28 cellular contexts compared by ENCODE assay signal in the genomic region with DNA sequence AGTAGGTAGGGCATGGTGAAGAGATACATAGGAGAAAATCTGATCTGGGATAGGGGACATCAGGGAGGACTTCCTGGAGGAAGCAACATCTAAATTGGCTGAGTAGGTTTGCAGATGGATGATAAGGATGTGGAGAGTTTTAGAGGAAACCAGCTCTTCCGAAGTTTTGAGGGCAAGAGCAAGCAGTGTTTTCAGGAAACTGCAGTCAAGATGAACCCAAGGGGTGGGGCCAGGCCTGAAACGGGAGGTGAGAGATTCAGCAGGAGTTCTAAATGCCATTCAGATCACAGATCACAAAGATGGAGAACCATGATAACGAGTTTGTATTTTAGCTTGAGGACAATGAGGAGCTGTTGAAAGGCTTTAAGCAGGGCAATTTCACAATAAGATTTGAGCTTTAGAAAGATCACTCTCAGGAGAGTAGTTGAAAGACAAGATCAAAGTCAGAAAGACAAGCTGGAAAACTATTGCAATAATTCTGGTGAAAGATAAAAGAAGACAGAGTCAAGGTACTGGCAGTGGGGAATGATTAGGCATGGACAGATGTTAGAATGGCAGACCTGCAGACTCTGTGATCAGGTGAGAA.
DNase-seq lines count a peak whose midpoint lies in the region; ATAC-seq lines count a peak whose summit lies in the region.
"Had no signal": no experiment of that assay in that cellular context is flagged by ENCODE, and none has a peak within 500 bp of the region (broad histone marks: within the 10 kb centered on the region; RNA-seq: fewer than 3 reads in every experiment).

No MANE protein-coding gene starts in this region.

- no peaks in the 10 kb centered on the region for H3K9me3 ChIP-seq in CD4-positive, CD25-positive, alpha-beta regulatory T cell (ENCODE audit: control insufficient read depth in 2 of 2, low read length in 2 of 2)
- H3K9me3 ChIP-seq in T-helper 17 cell (ENCODE audit: control insufficient read depth, low read length, poor library complexity, severe bottlenecking): no peaks in the 10 kb centered on the region
- H3K9me3 ChIP-seq: gastroesophageal sphincter, left lung, prostate gland, uterus had no signal

- peaks cover 6% of the 10 kb centered on the region for H3K27me3 Mint-ChIP-seq in activated CD4-positive, alpha-beta T cell treated with anti-CD3 and anti-CD28 coated beads for 36 hours
- no peaks in the 10 kb centered on the region for H3K27me3 Mint-ChIP-seq in CD4-positive, CD25-positive, alpha-beta regulatory T cell
- peaks cover 36% of the 10 kb centered on the region for H3K27me3 Mint-ChIP-seq in T-helper 17 cell

- no peaks in the 10 kb centered on the region for H3K9me3 Mint-ChIP-seq in activated CD4-positive, alpha-beta T cell treated with anti-CD3 and anti-CD28 coated beads for 36 hours (ENCODE audit: low read depth)
- H3K9me3 Mint-ChIP-seq in CD4-positive, CD25-positive, alpha-beta regulatory T cell: peaks cover 0 to 2% (median 0%) of the 10 kb centered on the region in 7 donors
- H3K9me3 Mint-ChIP-seq: central memory CD8-positive, alpha-beta T cell; GM23338 had no signal

- CTCF ChIA-PET in activated CD4-positive, alpha-beta T cell treated with anti-CD3 and anti-CD28 coated beads for 36 hours (lab: Charles Lee): interaction anchor here (0.8 to 1.9 kb wide), 5 partner anchors 11 to 576 kb away, joined by 3 to 15 read pairs (median 4); no protein-coding TSS in a partner anchor

- ATAC-seq in activated CD4-positive, alpha-beta T cell treated with anti-CD3 and anti-CD28 coated beads for 36 hours: peak; percentile 49
- peak in 1 of 2 donors; percentile 25 for ATAC-seq in CD4-positive, CD25-positive, alpha-beta regulatory T cell (ENCODE audit: low read depth in 2 of 2)
- ATAC-seq in T-helper 17 cell: no peak
- ATAC-seq: gastroesophageal sphincter, GM23338, left lung, Panc1 had no signal

- no peak overlapping the region for H3K27ac ChIP-seq in CD4-positive, CD25-positive, alpha-beta regulatory T cell (ENCODE audit: insufficient read depth, low read length, poor library complexity, severe bottlenecking)
- H3K27ac ChIP-seq: gastroesophageal sphincter, left lung, prostate gland, uterus had no signal

- no peak overlapping the region for H3K4me3 ChIP-seq in CD4-positive, CD25-positive, alpha-beta regulatory T cell (ENCODE audit: low read depth, low read length)
- H3K4me3 ChIP-seq: gastroesophageal sphincter, GM23338, left lung, prostate gland, uterus had no signal

- H3K4me1 Mint-ChIP-seq in activated CD4-positive, alpha-beta T cell treated with anti-CD3 and anti-CD28 coated beads for 36 hours: peaks cover 14% of the 10 kb centered on the region
- H3K4me1 Mint-ChIP-seq in CD4-positive, CD25-positive, alpha-beta regulatory T cell: peaks cover 0 to 18% (median 9%) of the 10 kb centered on the region in 4 donors
- peaks cover 22% of the 10 kb centered on the region for H3K4me1 Mint-ChIP-seq in T-helper 17 cell
- H3K4me1 Mint-ChIP-seq: central memory CD8-positive, alpha-beta T cell had no signal

- H3K27me3 ChIP-seq in CD4-positive, CD25-positive, alpha-beta regulatory T cell (ENCODE audit: control insufficient read depth, insufficient read depth, low read length): no peaks in the 10 kb centered on the region
- H3K27me3 ChIP-seq: gastroesophageal sphincter, left lung, uterus had no signal

- no peaks in the 10 kb centered on the region for H3K36me3 Mint-ChIP-seq in activated CD4-positive, alpha-beta T cell treated with anti-CD3 and anti-CD28 coated beads for 36 hours (ENCODE audit: low read depth)
- no peaks in the 10 kb centered on the region for H3K36me3 Mint-ChIP-seq in CD4-positive, CD25-positive, alpha-beta regulatory T cell
- H3K36me3 Mint-ChIP-seq in T-helper 17 cell (ENCODE audit: low read depth): no peaks in the 10 kb centered on the region

- no peak overlapping the region for H3K27ac Mint-ChIP-seq in activated CD4-positive, alpha-beta T cell treated with anti-CD3 and anti-CD28 coated beads for 36 hours
- peak overlapping the region in 2 of 3 donors; percentile 52 to 55 for H3K27ac Mint-ChIP-seq in CD4-positive, CD25-positive, alpha-beta regulatory T cell
- H3K27ac Mint-ChIP-seq in T-helper 17 cell: peak overlapping the region; percentile 24
- H3K27ac Mint-ChIP-seq: GM23338 had no signal

- H3K36me3 ChIP-seq in CD4-positive, CD25-positive, alpha-beta regulatory T cell (ENCODE audit: control insufficient read depth, insufficient read depth, low read length): no peaks in the 10 kb centered on the region
- H3K36me3 ChIP-seq: gastroesophageal sphincter, left lung, prostate gland, uterus had no signal

- intact Hi-C loops in activated CD4-positive, alpha-beta T cell treated with anti-CD3 and anti-CD28 coated beads for 36 hours (cut with DNase I, micrococcal nuclease): no loop called here

- no peaks in the 10 kb centered on the region for H3K4me1 ChIP-seq in CD4-positive, CD25-positive, alpha-beta regulatory T cell (ENCODE audit: control insufficient read depth, insufficient read depth, low read length, poor library complexity, severe bottlenecking)
- H3K4me1 ChIP-seq: prostate gland, uterus had no signal

- peak; percentile 25 for DNase-seq in activated CD4-positive, alpha-beta T cell treated with anti-CD3 and anti-CD28 coated beads for 36 hours
- no peak for DNase-seq in activated CD4-positive, alpha-beta T cell treated with anti-CD3 and anti-CD28 coated beads, Interleukin-2, amount 50 U/mL, for 4 hours
- peak in 1 of 3 donors; percentile 54 for DNase-seq in CD4-positive, CD25-positive, alpha-beta regulatory T cell
- DNase-seq in T-helper 17 cell (no peak), iPS-NIHi7 (ENCODE audit: extremely low spot score) (peak; percentile 49), NCI-H526 (lab: John Stamatoyannopoulos, UW) (no peak), NAMALWA (ENCODE audit: low spot score) (no peak), middle frontal gyrus (ENCODE audit: extremely low spot score, low spot score) (no peak)
- DNase-seq: 8988T; activated CD4-positive, alpha-beta T cell treated with anti-CD3 and anti-CD28 coated beads, Interleukin-2, amount 10 ng/mL, durations not matched to agents 7 days and 5 days; activated CD8-positive, alpha-beta memory T cell treated with anti-CD3 and anti-CD28 coated beads, Interleukin-2, amount 50 U/mL, for 48 hours; AML-193; dermis blood vessel endothelial cell; hippocampal formation; left lung; mesenchymal stem cell; NCI-H1105; NCI-H1930; NCI-H2227 treated with DMSO at 0.1 percent for 48 hours; NCI-H69; nucleus accumbens; SHP77; uterus had no signal

- POLR2A ChIA-PET in activated CD4-positive, alpha-beta T cell treated with anti-CD3 and anti-CD28 coated beads for 36 hours (lab: Charles Lee): no interaction called here

- H3K4me3 Mint-ChIP-seq in activated CD4-positive, alpha-beta T cell treated with anti-CD3 and anti-CD28 coated beads for 36 hours: no peak overlapping the region
- peak overlapping the region in 2 of 4 donors; percentile 7 to 19 for H3K4me3 Mint-ChIP-seq in CD4-positive, CD25-positive, alpha-beta regulatory T cell
- peak overlapping the region; percentile 10 for H3K4me3 Mint-ChIP-seq in T-helper 17 cell
- H3K4me3 Mint-ChIP-seq: activated CD4-positive, alpha-beta T cell treated with anti-CD3 and anti-CD28 coated beads, Interleukin-2, amount 10 ng/mL, durations not matched to agents 7 days and 5 days; central memory CD8-positive, alpha-beta T cell; GM23338 had no signal

Comparison
In these comparisons a context has a peak if more than half of its experiments do, and no peak if none do; other contexts are left out.
1. DNase-seq: peak in activated CD4-positive, alpha-beta T cell treated with anti-CD3 and anti-CD28 coated beads for 36 hours (single experiment) and iPS-NIHi7 (single experiment); none in activated CD4-positive, alpha-beta T cell treated with anti-CD3 and anti-CD28 coated beads, Interleukin-2, amount 50 U/mL, for 4 hours (0 of 2), T-helper 17 cell (0 of 3), NCI-H526 (0 of 2), NAMALWA (single experiment) and middle frontal gyrus (single experiment).